In genomic region chr12:74892057-74892633, GRCh38 we compare ENCODE assay signal across 17 cellular contexts.
"Had no signal": no experiment of that assay in that cellular context is flagged by ENCODE, and none has a peak within 500 bp of the region (broad histone marks: within the 10 kb centered on the region; RNA-seq: fewer than 3 reads in every experiment).

No MANE protein-coding gene starts in this region.

- H3K9me3 Mint-ChIP-seq: T-helper 2 cell treated with Interferon-gamma antibody and Interleukin-4, amounts not matched to agents 5 μg/mL and 100 μg/mL, for 36 hours had no signal

- H3K9me3 ChIP-seq: breast epithelium, heart right ventricle, sigmoid colon, uterus had no signal

- H3K4me1 Mint-ChIP-seq: memory B cell; stimulated activated memory B cell treated with anti-CD40 and anti-IgM and Interleukin-4, amounts not matched to agents 10 μg/mL and 1 μg/mL and 100 μg/mL, for 72 hours had no signal

- H3K27me3 Mint-ChIP-seq: memory B cell; stimulated activated memory B cell treated with anti-CD40 and anti-IgM and Interleukin-4, amounts not matched to agents 10 μg/mL and 1 μg/mL and 100 μg/mL, for 72 hours had no signal

- H3K36me3 Mint-ChIP-seq: activated naive CD4-positive, alpha-beta T cell treated with anti-CD3 and anti-CD28 coated beads, Interleukin-2, amount 50 U/mL, for 72 hours; memory B cell; stimulated activated memory B cell treated with anti-CD40 and anti-IgM and Interleukin-4, amounts not matched to agents 10 μg/mL and 1 μg/mL and 100 μg/mL, for 72 hours had no signal

- H3K4me1 ChIP-seq: breast epithelium, uterus had no signal

- H3K27me3 ChIP-seq: breast epithelium, heart right ventricle, sigmoid colon, uterus had no signal

- DNase-seq: activated CD4-positive, CD25-positive, alpha-beta regulatory T cell treated with anti-CD3 and anti-CD28 coated beads, Interleukin-2, amount 50 U/mL, for 72 hours; activated gamma-delta T cell; amniotic stem cell; heart right ventricle; islet precursor cell; left cardiac atrium; sigmoid colon; stimulated activated CD4-positive, alpha-beta T cell treated with anti-CD3 and anti-CD28 coated beads, Interleukin-15, amount 100 ng/mL, for 24 hours; uterus; WERI-Rb-1 had no signal

- H3K36me3 ChIP-seq: breast epithelium, heart right ventricle, sigmoid colon, uterus, WERI-Rb-1 had no signal

- H3K27ac ChIP-seq: breast epithelium, heart right ventricle, sigmoid colon, uterus, WERI-Rb-1 had no signal

- H3K4me3 ChIP-seq: breast epithelium, heart right ventricle, sigmoid colon, smooth muscle cell, uterus had no signal

- H3K4me3 Mint-ChIP-seq: memory B cell; neural crest cell; stimulated activated memory B cell treated with anti-CD40 and anti-IgM and Interleukin-4, amounts not matched to agents 10 μg/mL and 1 μg/mL and 100 μg/mL, for 72 hours; T-helper 2 cell treated with Interferon-gamma antibody and Interleukin-4, amounts not matched to agents 5 μg/mL and 100 μg/mL, for 36 hours had no signal

- H3K4me2 ChIP-seq: smooth muscle cell had no signal

- H3K27ac Mint-ChIP-seq: activated naive CD4-positive, alpha-beta T cell treated with anti-CD3 and anti-CD28 coated beads, Interleukin-2, amount 50 U/mL, for 72 hours; memory B cell; stimulated activated memory B cell treated with anti-CD40 and anti-IgM and Interleukin-4, amounts not matched to agents 10 μg/mL and 1 μg/mL and 100 μg/mL, for 72 hours; T-helper 2 cell treated with Interferon-gamma antibody and Interleukin-4, amounts not matched to agents 5 μg/mL and 100 μg/mL, for 36 hours had no signal
